1 cellular context compared by ENCODE assay signal in genomic region chr3:107524214-107525100, GRCh38.
TF ChIP-seq lines count a peak whose summit lies in the region.

No MANE protein-coding gene starts in this region.

TF ChIP-seq in HepG2, 621 proteins besides CTCF, POLR2A, EP300 and RAD21 (continued from another document):
- TF ChIP-seq, protein P1, sequence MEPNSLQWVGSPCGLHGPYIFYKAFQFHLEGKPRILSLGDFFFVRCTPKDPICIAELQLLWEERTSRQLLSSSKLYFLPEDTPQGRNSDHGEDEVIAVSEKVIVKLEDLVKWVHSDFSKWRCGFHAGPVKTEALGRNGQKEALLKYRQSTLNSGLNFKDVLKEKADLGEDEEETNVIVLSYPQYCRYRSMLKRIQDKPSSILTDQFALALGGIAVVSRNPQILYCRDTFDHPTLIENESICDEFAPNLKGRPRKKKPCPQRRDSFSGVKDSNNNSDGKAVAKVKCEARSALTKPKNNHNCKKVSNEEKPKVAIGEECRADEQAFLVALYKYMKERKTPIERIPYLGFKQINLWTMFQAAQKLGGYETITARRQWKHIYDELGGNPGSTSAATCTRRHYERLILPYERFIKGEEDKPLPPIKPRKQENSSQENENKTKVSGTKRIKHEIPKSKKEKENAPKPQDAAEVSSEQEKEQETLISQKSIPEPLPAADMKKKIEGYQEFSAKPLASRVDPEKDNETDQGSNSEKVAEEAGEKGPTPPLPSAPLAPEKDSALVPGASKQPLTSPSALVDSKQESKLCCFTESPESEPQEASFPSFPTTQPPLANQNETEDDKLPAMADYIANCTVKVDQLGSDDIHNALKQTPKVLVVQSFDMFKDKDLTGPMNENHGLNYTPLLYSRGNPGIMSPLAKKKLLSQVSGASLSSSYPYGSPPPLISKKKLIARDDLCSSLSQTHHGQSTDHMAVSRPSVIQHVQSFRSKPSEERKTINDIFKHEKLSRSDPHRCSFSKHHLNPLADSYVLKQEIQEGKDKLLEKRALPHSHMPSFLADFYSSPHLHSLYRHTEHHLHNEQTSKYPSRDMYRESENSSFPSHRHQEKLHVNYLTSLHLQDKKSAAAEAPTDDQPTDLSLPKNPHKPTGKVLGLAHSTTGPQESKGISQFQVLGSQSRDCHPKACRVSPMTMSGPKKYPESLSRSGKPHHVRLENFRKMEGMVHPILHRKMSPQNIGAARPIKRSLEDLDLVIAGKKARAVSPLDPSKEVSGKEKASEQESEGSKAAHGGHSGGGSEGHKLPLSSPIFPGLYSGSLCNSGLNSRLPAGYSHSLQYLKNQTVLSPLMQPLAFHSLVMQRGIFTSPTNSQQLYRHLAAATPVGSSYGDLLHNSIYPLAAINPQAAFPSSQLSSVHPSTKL (CRISPR knock-in tag; IDR thresholded peaks at IDR 0.05) = 0 out of 2 replicates have a peak, but pooled peaks have one; percentile 4
- TF ChIP-seq ZFX (CRISPR knock-in tag; IDR thresholded peaks at IDR 0.05; ENCODE audit: low read depth) (peak; percentile 35), BRCA1 (CRISPR knock-in tag; IDR thresholded peaks at IDR 0.05) (no peak), POLR2AphosphoS5 (IDR thresholded peaks at IDR 0.05; ENCODE audit: low read depth, low read length) (0 out of 2 replicates have a peak, but pooled peaks have one; percentile 24), ETS1 (CRISPR knock-in tag; IDR thresholded peaks at IDR 0.05) (no peak), ZNF205 (CRISPR knock-in tag; IDR thresholded peaks at IDR 0.05) (0 out of 2 replicates have a peak, but pooled peaks have one; percentile 44), HNRNPL (IDR thresholded peaks at IDR 0.05; ENCODE audit: low read depth, low read length) (no peak), YEATS4 (CRISPR knock-in tag; IDR thresholded peaks at IDR 0.05; ENCODE audit: borderline replicate concordance) (peak; percentile 32; the same call in 1 of the 2 replicates), TBX2 (CRISPR knock-in tag; IDR thresholded peaks at IDR 0.05; ENCODE audit: borderline replicate concordance) (peak; percentile 4; the same call in 1 of the 2 replicates), SRSF1 (optimal IDR thresholded peaks at IDR 0.05; ENCODE audit: low read depth, low read length) (no peak), ZKSCAN8 (CRISPR knock-in tag; IDR thresholded peaks at IDR 0.05; ENCODE audit: borderline replicate concordance) (no peak), SAP130 (CRISPR knock-in tag; IDR thresholded peaks at IDR 0.05; ENCODE audit: low read depth) (0 out of 2 replicates have a peak, but pooled peaks have one; percentile 39), ZSCAN21 (CRISPR knock-in tag; IDR thresholded peaks at IDR 0.05; ENCODE audit: borderline replicate concordance) (0 out of 2 replicates have a peak, but pooled peaks have one; percentile 3), ZNF710 (CRISPR knock-in tag; IDR thresholded peaks at IDR 0.05; ENCODE audit: borderline replicate concordance) (0 out of 2 replicates have a peak, but pooled peaks have one; percentile 14), RBFOX2 (IDR thresholded peaks at IDR 0.05; ENCODE audit: low read depth, low read length) (0 out of 2 replicates have a peak, but pooled peaks have one; percentile 55)
- TF ChIP-seq, protein P2, sequence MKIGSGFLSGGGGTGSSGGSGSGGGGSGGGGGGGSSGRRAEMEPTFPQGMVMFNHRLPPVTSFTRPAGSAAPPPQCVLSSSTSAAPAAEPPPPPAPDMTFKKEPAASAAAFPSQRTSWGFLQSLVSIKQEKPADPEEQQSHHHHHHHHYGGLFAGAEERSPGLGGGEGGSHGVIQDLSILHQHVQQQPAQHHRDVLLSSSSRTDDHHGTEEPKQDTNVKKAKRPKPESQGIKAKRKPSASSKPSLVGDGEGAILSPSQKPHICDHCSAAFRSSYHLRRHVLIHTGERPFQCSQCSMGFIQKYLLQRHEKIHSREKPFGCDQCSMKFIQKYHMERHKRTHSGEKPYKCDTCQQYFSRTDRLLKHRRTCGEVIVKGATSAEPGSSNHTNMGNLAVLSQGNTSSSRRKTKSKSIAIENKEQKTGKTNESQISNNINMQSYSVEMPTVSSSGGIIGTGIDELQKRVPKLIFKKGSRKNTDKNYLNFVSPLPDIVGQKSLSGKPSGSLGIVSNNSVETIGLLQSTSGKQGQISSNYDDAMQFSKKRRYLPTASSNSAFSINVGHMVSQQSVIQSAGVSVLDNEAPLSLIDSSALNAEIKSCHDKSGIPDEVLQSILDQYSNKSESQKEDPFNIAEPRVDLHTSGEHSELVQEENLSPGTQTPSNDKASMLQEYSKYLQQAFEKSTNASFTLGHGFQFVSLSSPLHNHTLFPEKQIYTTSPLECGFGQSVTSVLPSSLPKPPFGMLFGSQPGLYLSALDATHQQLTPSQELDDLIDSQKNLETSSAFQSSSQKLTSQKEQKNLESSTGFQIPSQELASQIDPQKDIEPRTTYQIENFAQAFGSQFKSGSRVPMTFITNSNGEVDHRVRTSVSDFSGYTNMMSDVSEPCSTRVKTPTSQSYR (CRISPR knock-in tag; IDR thresholded peaks at IDR 0.05; ENCODE audit: borderline replicate concordance) = peak; percentile 59; the same call in 1 of the 2 replicates
- TF ChIP-seq, protein P3, sequence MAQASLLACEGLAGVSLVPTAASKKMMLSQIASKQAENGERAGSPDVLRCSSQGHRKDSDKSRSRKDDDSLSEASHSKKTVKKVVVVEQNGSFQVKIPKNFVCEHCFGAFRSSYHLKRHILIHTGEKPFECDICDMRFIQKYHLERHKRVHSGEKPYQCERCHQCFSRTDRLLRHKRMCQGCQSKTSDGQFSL (CRISPR knock-in tag; IDR thresholded peaks at IDR 0.05) = peak; percentile 83
